ENCODE assay signal across 9 cellular contexts in genomic region chr11:64313491-64314145, GRCh38. TPM values are rescaled to one million over a fixed set of nuclear protein-coding genes. Genes with fewer than 3 reads are reported as not detected.
DNase-seq lines count a peak whose midpoint lies in the region; TF ChIP-seq lines count a peak whose summit lies in the region.
"Had no signal": no experiment of that assay in that cellular context is flagged by ENCODE, and none has a peak within 500 bp of the region (broad histone marks: within the 10 kb centered on the region; RNA-seq: fewer than 3 reads in every experiment).

No MANE protein-coding gene starts in this region.

- peaks cover 3% of the 10 kb centered on the region for H3K23me2 ChIP-seq in H9 (ENCODE audit: insufficient read length, low read depth, low read length, poor library complexity, severe bottlenecking)

- H4K20me1 ChIP-seq in H9 (ENCODE audit: control insufficient read depth, insufficient read depth, insufficient read length): no peaks in the 10 kb centered on the region

- no peak overlapping the region for H2BK15ac ChIP-seq in H9 (ENCODE audit: low read depth, low read length)

- no peak overlapping the region for H3K56ac ChIP-seq in H9 (ENCODE audit: insufficient read length, low read depth, low read length)

- H3K18ac ChIP-seq in H9 (ENCODE audit: insufficient read length, low read depth, low read length): no peak overlapping the region

- H3K79me2 ChIP-seq in H9 (ENCODE audit: insufficient read depth, low read length): peaks cover 4% of the 10 kb centered on the region; the same call in 1 of the 2 replicates

- H3K27me3 ChIP-seq in layer of hippocampus (ENCODE audit: control insufficient read depth, insufficient read depth, low read length) (no peaks in the 10 kb centered on the region), subcutaneous abdominal adipose tissue (ENCODE audit: control insufficient read depth in 5 of 5, insufficient read depth in 4 of 5, low read length in 5 of 5) (no peaks in the 10 kb centered on the region), H9 (ENCODE audit: insufficient read depth, low read length) (no peaks in the 10 kb centered on the region)

- H4K91ac ChIP-seq in H9 (ENCODE audit: insufficient read length, low read depth, low read length): no peak overlapping the region

- no peak overlapping the region for H3K14ac ChIP-seq in H9 (ENCODE audit: insufficient read depth, low read length)

- H4K5ac ChIP-seq in H9 (ENCODE audit: insufficient read length, low read depth, low read length): no peak overlapping the region

- H3K9ac ChIP-seq in subcutaneous abdominal adipose tissue (ENCODE audit: low read length in 5 of 5): peak overlapping the region in 4 of 5 donors; percentile 56 to 71 (median 61)
- H3K9ac ChIP-seq in H9 (ENCODE audit: extremely low read depth, insufficient read length, low read length): no peak overlapping the region

- peak overlapping the region in 1 of 4 donors; percentile 68 for H3K4me3 Mint-ChIP-seq in IgD-negative memory B cell
- H3K4me3 Mint-ChIP-seq in brain: peak overlapping the region in 2 of 5 experiments; percentile 22 to 62
- no peak overlapping the region for H3K4me3 Mint-ChIP-seq in H9

- no CpG with 5 or more reads among the region's 18 CpGs for WGBS in H9 (ENCODE audit: extremely low coverage, insufficient read length, low lambda C conversion rate)

- H3T11ph ChIP-seq in H9 (ENCODE audit: low read length): no peak overlapping the region

- H3K4me1 ChIP-seq in subcutaneous abdominal adipose tissue (ENCODE audit: control insufficient read depth in 5 of 5, insufficient read depth in 5 of 5, low read length in 5 of 5): peaks cover 0 to 45% (median 21%) of the 10 kb centered on the region in 5 donors
- no peaks in the 10 kb centered on the region for H3K4me1 ChIP-seq in H9 (ENCODE audit: insufficient read depth, low read length)

- TF ChIP-seq CTCF in brain (conservative IDR thresholded peaks at IDR 0.05): no peak
- no peak for TF ChIP-seq CTCF in foreskin fibroblast (IDR thresholded peaks at IDR 0.05; ENCODE audit: low read depth, low read length)
- TF ChIP-seq CTCF in H9 (conservative IDR thresholded peaks at IDR 0.05): no peak

- H3K9me3 Mint-ChIP-seq in IgD-negative memory B cell (no peaks in the 10 kb centered on the region), brain (peaks cover 0 to 3% (median 0%) of the 10 kb centered on the region in 5 experiments), H9 (no peaks in the 10 kb centered on the region)

- H4K8ac ChIP-seq in H9 (replicated peaks; ENCODE audit: insufficient read length, low read depth, low read length): no peak overlapping the region

- no peak overlapping the region for H2BK5ac ChIP-seq in H9 (ENCODE audit: insufficient read length, low read length)

- H3K36me3 Mint-ChIP-seq in IgD-negative memory B cell: peaks cover 1% of the 10 kb centered on the region
- H3K36me3 Mint-ChIP-seq in brain: peaks cover 13% of the 10 kb centered on the region
- H3K36me3 Mint-ChIP-seq in H9 (ENCODE audit: insufficient read depth in 1 of 3, low read depth in 3 of 3): peaks cover 18 to 41% (median 20%) of the 10 kb centered on the region in 3 experiments; a peak in 6 of 7 replicates

- H2AFZ ChIP-seq in H9 (ENCODE audit: low read length): no peak overlapping the region

- no peak overlapping the region for H2BK20ac ChIP-seq in H9 (ENCODE audit: low read depth, low read length, poor library complexity, severe bottlenecking)

- H2AK5ac ChIP-seq in H9 (ENCODE audit: insufficient read length, low read length): no peak overlapping the region

- H3K36me3 ChIP-seq in subcutaneous abdominal adipose tissue (ENCODE audit: control insufficient read depth in 5 of 5, insufficient read depth in 5 of 5, low read length in 5 of 5): peaks cover 0 to 23% (median 21%) of the 10 kb centered on the region in 5 donors

- no peak for DNase-seq in foreskin fibroblast
- DNase-seq in H9: no peak
- DNase-seq in ureter (ENCODE audit: low spot score): no peak
- DNase-seq in effector CD4-positive, alpha-beta T cell: no peak
- DNase-seq: amniotic stem cell had no signal

- no peaks in the 10 kb centered on the region for H3K79me1 ChIP-seq in H9 (ENCODE audit: insufficient read depth, low read depth, low read length, poor library complexity, severe bottlenecking)

- H3K27me3 Mint-ChIP-seq in IgD-negative memory B cell (no peaks in the 10 kb centered on the region), brain (peaks cover 14% of the 10 kb centered on the region), H9 (ENCODE audit: low read depth) (no peaks in the 10 kb centered on the region)

- H3K4me1 Mint-ChIP-seq in IgD-negative memory B cell: peaks cover 5 to 17% (median 8%) of the 10 kb centered on the region in 3 donors
- H3K4me1 Mint-ChIP-seq in brain: peaks cover 9% of the 10 kb centered on the region
- H3K4me1 Mint-ChIP-seq in H9: peaks cover 7 to 8% of the 10 kb centered on the region in 2 experiments

- H2BK12ac ChIP-seq in H9 (ENCODE audit: insufficient read length, low read depth, low read length): no peak overlapping the region

- H3K4me3 ChIP-seq in subcutaneous abdominal adipose tissue (ENCODE audit: low read depth in 1 of 5, low read length in 5 of 5): peak overlapping the region in 4 of 5 donors; percentile 6 to 49 (median 34)
- no peak overlapping the region for H3K4me3 ChIP-seq in foreskin fibroblast (ENCODE audit: low read depth in 1 of 2, low read length in 2 of 2)

- H3K27ac ChIP-seq in layer of hippocampus (ENCODE audit: low read depth, low read length): peak overlapping the region; percentile 10
- peak overlapping the region; percentile 70 for H3K27ac ChIP-seq in subcutaneous abdominal adipose tissue (ENCODE audit: low read depth, low read length)
- no peak overlapping the region for H3K27ac ChIP-seq in H9 (ENCODE audit: insufficient read length, low read depth, low read length)

- H3K9me3 ChIP-seq in subcutaneous abdominal adipose tissue (ENCODE audit: control insufficient read depth in 5 of 5, low read length in 5 of 5): no peaks in the 10 kb centered on the region
- no peaks in the 10 kb centered on the region for H3K9me3 ChIP-seq in H9 (ENCODE audit: control insufficient read depth, low read depth, low read length)

- no peak overlapping the region for H3K4ac ChIP-seq in H9 (ENCODE audit: low read depth, low read length)

- no peak overlapping the region for H3K23ac ChIP-seq in H9 (ENCODE audit: insufficient read length, low read depth, low read length)

- H3K27ac Mint-ChIP-seq in IgD-negative memory B cell (peak overlapping the region in 2 of 3 donors; percentile 37 to 84), brain (peak overlapping the region in 4 of 5 experiments; percentile 3 to 62 (median 25)), H9 (peak overlapping the region in 1 of 3 experiments; percentile 24; a peak in 2 of 7 replicates)

- H2BK120ac ChIP-seq in H9 (ENCODE audit: low read depth, low read length, poor library complexity, severe bottlenecking): no peak overlapping the region

- no peak overlapping the region for H3K4me2 ChIP-seq in H9 (ENCODE audit: insufficient read depth, insufficient read length, low read length)

RNA-seq across cellular contexts. Expression of gene TRMT112, which starts 3.7 kb away (rescaled TPM):
- polyA plus RNA-seq in IgD-negative memory B cell (560 TPM), brain (ENCODE audit: insufficient read depth, low read depth, low replicate concordance) (370 TPM)
- total RNA-seq in H9 (2021) (315 and 341 TPM in 2 replicates), ureter (156 TPM)

RNA-seq across cellular contexts. Expression of gene PRDX5, which starts 4.3 kb away (rescaled TPM):
- polyA plus RNA-seq in IgD-negative memory B cell (185 TPM), brain (ENCODE audit: insufficient read depth, low read depth, low replicate concordance) (805 TPM)
- total RNA-seq in H9 (2021) (225 and 228 TPM in 2 replicates), ureter (255 TPM)

RNA-seq across cellular contexts. Expression of gene ESRRA, which starts 8.3 kb away (rescaled TPM):
- polyA plus RNA-seq in IgD-negative memory B cell (11.2 TPM), brain (ENCODE audit: insufficient read depth, low read depth, low replicate concordance) (33.1 TPM)
- total RNA-seq in H9 (2021) (42.3 and 44.0 TPM in 2 replicates), ureter (82.8 TPM)

RNA-seq across cellular contexts. Expression of gene CATSPERZ, which starts 13.5 kb away (rescaled TPM):
- polyA plus RNA-seq in IgD-negative memory B cell: not detected
- polyA plus RNA-seq in brain (ENCODE audit: insufficient read depth, low read depth, low replicate concordance): not detected
- 0.92 and 1.3 TPM in 2 replicates for total RNA-seq in H9 (2021)
- not detected for total RNA-seq in ureter

RNA-seq across cellular contexts. Expression of gene KCNK4, which starts 22.5 kb away (rescaled TPM):
- polyA plus RNA-seq in IgD-negative memory B cell: not detected
- 3.4 TPM for polyA plus RNA-seq in brain (ENCODE audit: insufficient read depth, low read depth, low replicate concordance)
- total RNA-seq in H9 (2021): 0.28 and 0.31 TPM in 2 replicates
- total RNA-seq in ureter: not detected

Comparison
In these comparisons a context has a peak if more than half of its experiments do, and no peak if none do; other contexts are left out.
1. H3K4me3 ChIP-seq: peak in subcutaneous abdominal adipose tissue (4 of 5); none in foreskin fibroblast (0 of 2).